In the genomic region with DNA sequence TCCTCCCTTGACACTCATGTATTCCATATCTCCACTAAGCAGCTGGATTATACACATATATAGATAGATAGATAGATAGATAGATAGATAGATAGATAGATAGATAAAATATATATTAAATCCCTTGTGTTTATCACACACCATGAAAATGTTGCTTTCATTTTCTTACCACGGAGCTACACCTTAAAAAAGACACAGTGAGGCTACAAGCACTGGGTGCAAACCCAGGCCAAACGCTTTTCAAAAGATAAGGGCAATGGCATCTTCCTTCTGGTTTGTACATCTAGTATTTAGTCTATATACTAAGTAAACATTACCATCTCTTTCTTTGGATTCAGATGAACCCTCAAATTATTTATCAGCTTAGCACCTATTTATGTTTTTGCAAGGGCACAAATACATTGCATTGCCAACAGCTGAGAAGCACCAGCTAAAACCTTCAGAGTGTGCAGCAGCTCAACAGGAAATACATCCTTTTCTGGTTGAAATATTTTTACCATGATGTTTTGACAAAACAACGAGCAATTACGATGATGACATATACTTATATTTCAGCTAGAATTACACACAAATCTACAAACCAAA, we compare ENCODE assay signal across 10 cellular contexts.
DNase-seq lines count a peak whose midpoint lies in the region; ATAC-seq lines count a peak whose summit lies in the region.
"Had no signal": no experiment of that assay in that cellular context is flagged by ENCODE, and none has a peak within 500 bp of the region (broad histone marks: within the 10 kb centered on the region; RNA-seq: fewer than 3 reads in every experiment).

No MANE protein-coding gene starts in this region.

- H3K79me1 ChIP-seq in mesenchymal stem cell (replicated peaks; ENCODE audit: low read length, poor library complexity, severe bottlenecking): peaks cover 1% of the 10 kb centered on the region

- H3K4me2 ChIP-seq in mesenchymal stem cell (ENCODE audit: low read length, poor library complexity, severe bottlenecking): no peak overlapping the region

- H3K27me3 ChIP-seq in mesenchymal stem cell (ENCODE audit: control insufficient read depth in 1 of 2, insufficient read depth in 1 of 2, low read length in 2 of 2): no peaks in the 10 kb centered on the region
- no peaks in the 10 kb centered on the region for H3K27me3 ChIP-seq in right cardiac atrium (ENCODE audit: control insufficient read depth, insufficient read depth)
- H3K27me3 ChIP-seq: tibial artery had no signal

- no peak overlapping the region for H3K4me3 ChIP-seq in mesenchymal stem cell (ENCODE audit: insufficient read depth in 1 of 2, low read depth in 1 of 2, low read length in 2 of 2)
- H3K4me3 ChIP-seq in right cardiac atrium (ENCODE audit: low read length): no peak overlapping the region
- H3K4me3 ChIP-seq: tibial artery had no signal

- H3K23ac ChIP-seq in mesenchymal stem cell (ENCODE audit: low read length in 2 of 2): no peak overlapping the region

- peak overlapping the region; percentile 83 for H3K4me3 Mint-ChIP-seq in central memory CD8-positive, alpha-beta T cell

- no peak overlapping the region for H4K8ac ChIP-seq in mesenchymal stem cell (ENCODE audit: low read length)

- no peaks in the 10 kb centered on the region for H3K9me3 ChIP-seq in mesenchymal stem cell (ENCODE audit: control insufficient read depth, low read length)
- no peaks in the 10 kb centered on the region for H3K9me3 ChIP-seq in right cardiac atrium (ENCODE audit: control insufficient read depth, low read length)
- H3K9me3 ChIP-seq: tibial artery had no signal

- H2AFZ ChIP-seq in mesenchymal stem cell (ENCODE audit: low read depth, low read length): no peak overlapping the region

- H3K4me1 Mint-ChIP-seq in central memory CD8-positive, alpha-beta T cell: peaks cover 75% of the 10 kb centered on the region

- H2BK120ac ChIP-seq in mesenchymal stem cell (ENCODE audit: low read depth, low read length): no peak overlapping the region

- ATAC-seq in GM19467 (IDR thresholded peaks at IDR 0.05; ENCODE audit: unreplicated experiment) (peak; percentile 51), HG03342 (IDR thresholded peaks at IDR 0.05; ENCODE audit: unreplicated experiment) (peak; percentile 38), right cardiac atrium (no peak)
- ATAC-seq in central memory CD8-positive, alpha-beta T cell (replicated peaks; ENCODE audit: extremely low read depth, poor library complexity, severe bottlenecking): peak; percentile 67

- H3K27me3 Mint-ChIP-seq in central memory CD8-positive, alpha-beta T cell: no peaks in the 10 kb centered on the region

- H3K36me3 Mint-ChIP-seq in central memory CD8-positive, alpha-beta T cell (ENCODE audit: insufficient read depth): peaks cover 41% of the 10 kb centered on the region

- H3K4me1 ChIP-seq in mesenchymal stem cell (ENCODE audit: control insufficient read depth, insufficient read depth, low read depth, low read length) (peaks cover 3% of the 10 kb centered on the region), right cardiac atrium (ENCODE audit: control insufficient read depth, insufficient read depth, low read length) (no peaks in the 10 kb centered on the region)

- H2BK12ac ChIP-seq in mesenchymal stem cell (ENCODE audit: low read length in 2 of 2): no peak overlapping the region

- H3K14ac ChIP-seq in mesenchymal stem cell (ENCODE audit: low read length in 2 of 2): no peak overlapping the region

- H3K27ac Mint-ChIP-seq in central memory CD8-positive, alpha-beta T cell (ENCODE audit: low read depth): peak overlapping the region; percentile 94

- no peaks in the 10 kb centered on the region for H3K9me3 Mint-ChIP-seq in central memory CD8-positive, alpha-beta T cell

- H3K18ac ChIP-seq in mesenchymal stem cell (ENCODE audit: low read depth in 1 of 2, low read length in 2 of 2): no peak overlapping the region

- DNase-seq in EL (peak; percentile 32), caudate nucleus (lab: John Stamatoyannopoulos, UW) (no peak), NOMO-1 treated with dmso at 0.1 percent for 144 hours (lab: John Stamatoyannopoulos, UW; ENCODE audit: unreplicated experiment) (no peak), mesenchymal stem cell (no peak), right cardiac atrium (no peak)
- DNase-seq in central memory CD8-positive, alpha-beta T cell (ENCODE audit: low spot score in 2 of 2): no peak
- DNase-seq: activated CD4-positive, alpha-beta T cell treated with anti-CD3 and anti-CD28 coated beads for 1 hour; tibial artery had no signal

- intact Hi-C loops in right cardiac atrium (cut with DNase I): no loop called here

- no peak overlapping the region for H3K9ac ChIP-seq in mesenchymal stem cell (ENCODE audit: low read length)

- no peak overlapping the region for H2AK5ac ChIP-seq in mesenchymal stem cell (ENCODE audit: low read length, severe bottlenecking)

- no peak overlapping the region for H4K91ac ChIP-seq in mesenchymal stem cell (ENCODE audit: low read length)

- no peak overlapping the region for H3K27ac ChIP-seq in caudate nucleus (ENCODE audit: low read depth, low read length)
- H3K27ac ChIP-seq in mesenchymal stem cell (ENCODE audit: low read length, poor library complexity, severe bottlenecking): no peak overlapping the region
- no peak overlapping the region for H3K27ac ChIP-seq in right cardiac atrium (ENCODE audit: low read length)
- H3K27ac ChIP-seq: tibial artery had no signal

- H3K36me3 ChIP-seq in mesenchymal stem cell (ENCODE audit: control insufficient read depth in 1 of 2, insufficient read depth in 2 of 2, low read depth in 1 of 2, low read length in 2 of 2): peaks cover 0 to 45% of the 10 kb centered on the region in 2 experiments

- no peak overlapping the region for H3K4ac ChIP-seq in mesenchymal stem cell (ENCODE audit: low read depth in 1 of 2, low read length in 2 of 2)

- WGBS in mesenchymal stem cell: 62% methylated on average over 3 of the region's 4 CpGs
- 50% methylated on average over 4 of the region's 4 CpGs for WGBS in right cardiac atrium

- H2BK5ac ChIP-seq in mesenchymal stem cell (ENCODE audit: low read depth, low read length, poor library complexity, severe bottlenecking): no peak overlapping the region

- no peak overlapping the region for H2BK15ac ChIP-seq in mesenchymal stem cell (ENCODE audit: low read depth, poor library complexity, severe bottlenecking)

Comparison
In these comparisons a context has a peak if more than half of its experiments do, and no peak if none do; other contexts are left out.
1. ATAC-seq: peak in GM19467 (single experiment), HG03342 (single experiment) and central memory CD8-positive, alpha-beta T cell (single experiment); none in right cardiac atrium (0 of 2).